Comparison of ENCODE assay signal across 20 cellular contexts in genomic region chrX:69759921-69760625, GRCh38.
"Had no signal": no experiment of that assay in that cellular context is flagged by ENCODE, and none has a peak within 500 bp of the region (broad histone marks: within the 10 kb centered on the region; RNA-seq: fewer than 3 reads in every experiment).

No MANE protein-coding gene starts in this region.

- H3K4me3 Mint-ChIP-seq: activated T-cell treated with anti-CD3 and anti-CD28 coated beads, Interleukin-2, amount 50 U/mL, for 24 hours; activated T-helper 17 cell treated with anti-CD3 and anti-CD28 coated beads, Interleukin-2, amount 50 U/mL, for 72 hours; dendritic cell treated with granulocyte-macrophage colony-stimulating factor and Interleukin-4, amounts not matched to agents 40 ng/mL and 50 ng/mL, for 4 days; nephron progenitor cell had no signal

- H3K27ac Mint-ChIP-seq: activated T-cell treated with anti-CD3 and anti-CD28 coated beads, Interleukin-2, amount 50 U/mL, for 24 hours; activated T-helper 17 cell treated with anti-CD3 and anti-CD28 coated beads, Interleukin-2, amount 50 U/mL, for 72 hours; dendritic cell treated with granulocyte-macrophage colony-stimulating factor and Interleukin-4, amounts not matched to agents 40 ng/mL and 50 ng/mL, for 4 days; nephron progenitor cell; progenitor cell of endocrine pancreas had no signal

- H3K36me3 ChIP-seq: breast epithelium, spleen, tibial artery had no signal

- DNase-seq: activated CD8-positive, alpha-beta memory T cell treated with anti-CD3 and anti-CD28 coated beads, Interleukin-2, amount 50 U/mL, for 4 hours; activated T-cell treated with anti-CD3 and anti-CD28 coated beads, Interleukin-2, amount 50 U/mL, for 24 hours; effector CD8-positive, alpha-beta T cell; erythroblast; foreskin fibroblast; glutamatergic neuron; left cardiac atrium; mesenchymal stem cell; mucosa of descending colon; nephron progenitor cell; spleen; stimulated activated CD4-positive, alpha-beta T cell treated with anti-CD3 and anti-CD28 coated beads, Interleukin-4, amount 100 ng/mL, for 1 hour; stimulated activated naive CD4-positive, alpha-beta T cell treated with Interleukin-2 at 50 U/mL for 16 hours; T-helper 1 cell; tibial artery had no signal

- H3K27me3 ChIP-seq: spleen, tibial artery had no signal

- H3K27ac ChIP-seq: breast epithelium, spleen, tibial artery had no signal

- H3K4me3 ChIP-seq: breast epithelium, mucosa of descending colon, spleen, tibial artery had no signal

- H3K4me1 ChIP-seq: breast epithelium, spleen, tibial artery had no signal

- H3K27me3 Mint-ChIP-seq: activated T-helper 17 cell treated with anti-CD3 and anti-CD28 coated beads, Interleukin-2, amount 50 U/mL, for 72 hours; dendritic cell treated with granulocyte-macrophage colony-stimulating factor and Interleukin-4, amounts not matched to agents 40 ng/mL and 50 ng/mL, for 4 days; progenitor cell of endocrine pancreas had no signal

- H3K9me3 ChIP-seq: mucosa of descending colon had no signal

- H3K9me3 Mint-ChIP-seq: activated naive CD4-positive, alpha-beta T cell treated with anti-CD3 and anti-CD28 coated beads, Interleukin-2, amount 50 U/mL, for 72 hours; activated T-cell treated with anti-CD3 and anti-CD28 coated beads, Interleukin-2, amount 50 U/mL, for 24 hours had no signal

- H3K4me1 Mint-ChIP-seq: activated T-helper 17 cell treated with anti-CD3 and anti-CD28 coated beads, Interleukin-2, amount 50 U/mL, for 72 hours; nephron progenitor cell had no signal
